Comparison of ENCODE assay signal across 32 cellular contexts in genomic region chr10:51285586-51285985, GRCh38.
"Had no signal": no experiment of that assay in that cellular context is flagged by ENCODE, and none has a peak within 500 bp of the region (broad histone marks: within the 10 kb centered on the region; RNA-seq: fewer than 3 reads in every experiment).

No MANE protein-coding gene starts in this region.

- H3K27me3 Mint-ChIP-seq: activated CD4-positive, alpha-beta memory T cell treated with anti-CD3 and anti-CD28 coated beads for 36 hours; activated CD4-positive, alpha-beta T cell treated with anti-CD3 and anti-CD28 coated beads for 36 hours; activated CD4-positive, alpha-beta T cell treated with anti-CD3 and anti-CD28 coated beads, Interleukin-2, amount 10 ng/mL, durations not matched to agents 24 days and 14 days; activated CD8-positive, alpha-beta memory T cell treated with anti-CD3 and anti-CD28 coated beads, Interleukin-2, amount 10 ng/mL, durations not matched to agents 7 days and 5 days; activated naive CD4-positive, alpha-beta T cell treated with anti-CD3 and anti-CD28 coated beads, Interleukin-2, amount 10 ng/mL, durations not matched to agents 7 days and 5 days; activated naive CD8-positive, alpha-beta T cell; central memory CD8-positive, alpha-beta T cell; dendritic cell treated with granulocyte-macrophage colony-stimulating factor and Interleukin-4, amounts not matched to agents 40 ng/mL and 50 ng/mL, for 4 days; T-helper 17 cell had no signal

- ATAC-seq: activated CD4-positive, alpha-beta T cell treated with anti-CD3 and anti-CD28 coated beads for 36 hours; activated CD8-positive, alpha-beta memory T cell treated with anti-CD3 and anti-CD28 coated beads, Interleukin-2, amount 10 ng/mL, durations not matched to agents 7 days and 5 days; activated CD8-positive, alpha-beta T cell treated with anti-CD3 and anti-CD28 coated beads, Interleukin-2, amount 10 ng/mL, durations not matched to agents 7 days and 5 days; esophagus mucosa; T-helper 17 cell had no signal

- H3K27me3 ChIP-seq: brain microvascular endothelial cell, dorsolateral prefrontal cortex had no signal

- H3K9me3 Mint-ChIP-seq: activated CD4-positive, alpha-beta T cell treated with anti-CD3 and anti-CD28 coated beads, Interleukin-2, amount 10 ng/mL, durations not matched to agents 24 days and 14 days; activated naive CD4-positive, alpha-beta T cell treated with anti-CD3 and anti-CD28 coated beads, Interleukin-2, amount 10 ng/mL, durations not matched to agents 7 days and 5 days; activated T-helper 1 cell treated with anti-CD3 and anti-CD28 coated beads, Interleukin-12 subunit alpha, Interleukin-12 subunit beta, Interleukin-2, Interleukin-4 antibody, amounts not matched to agents 30 ng/mL and 10 ng/mL and 1 ng/mL, durations not matched to agents 14 hours and 24 hours and 36 hours; activated T-helper 2 cell treated with anti-CD3 and anti-CD28 coated beads, Interferon-gamma antibody, Interleukin-2, Interleukin-4, amounts not matched to agents 10 μg/mL and 5 μg/mL and 100 μg/mL, durations not matched to agents 14 hours and 24 hours and 36 hours; dendritic cell treated with granulocyte-macrophage colony-stimulating factor and Interleukin-4, amounts not matched to agents 40 ng/mL and 50 ng/mL, for 4 days; T-helper 2 cell treated with Interferon-gamma antibody and Interleukin-4, amounts not matched to agents 5 μg/mL and 100 μg/mL, for 36 hours had no signal

- DNase-seq: activated CD4-positive, alpha-beta memory T cell treated with anti-CD3 and anti-CD28 coated beads for 36 hours; activated CD4-positive, alpha-beta T cell treated with anti-CD3 and anti-CD28 coated beads for 36 hours; activated CD4-positive, alpha-beta T cell treated with anti-CD3 and anti-CD28 coated beads, Interleukin-2, amount 10 ng/mL, durations not matched to agents 24 days and 14 days; activated CD4-positive, CD25-positive, alpha-beta regulatory T cell; activated CD4-positive, CD25-positive, alpha-beta regulatory T cell treated with anti-CD3 and anti-CD28 coated beads, Interleukin-2, amount 50 U/mL, for 72 hours; activated CD8-positive, alpha-beta memory T cell treated with anti-CD3 and anti-CD28 coated beads, Interleukin-2, amount 10 ng/mL, durations not matched to agents 7 days and 5 days; activated CD8-positive, alpha-beta memory T cell treated with anti-CD3 and anti-CD28 coated beads, Interleukin-2, amount 50 U/mL, for 4 hours; activated CD8-positive, alpha-beta T cell treated with anti-CD3 and anti-CD28 coated beads, Interleukin-2, amount 10 ng/mL, durations not matched to agents 7 days and 5 days; activated effector memory CD4-positive, alpha-beta T cell treated with anti-CD3 and anti-CD28 coated beads, Interleukin-2, amount 50 U/mL, for 16 hours; activated naive CD4-positive, alpha-beta T cell treated with anti-CD3 and anti-CD28 coated beads, Interleukin-2, amount 10 ng/mL, durations not matched to agents 7 days and 5 days; activated T-cell treated with anti-CD3 and anti-CD28 coated beads, Interleukin-2, amount 50 U/mL, for 1 hour; activated T-cell treated with anti-CD3 and anti-CD28 coated beads, Interleukin-2, amount 50 U/mL, for 48 hours; amniotic stem cell; anterior cingulate cortex; brain microvascular endothelial cell; dorsolateral prefrontal cortex; effector memory CD4-positive, alpha-beta T cell; endodermal cell; foreskin fibroblast; head of caudate nucleus; T-helper 1 cell; T-helper 17 cell; T1000; WERI-Rb-1 had no signal

- H3K4me3 Mint-ChIP-seq: activated CD4-positive, alpha-beta memory T cell treated with anti-CD3 and anti-CD28 coated beads for 36 hours; activated CD4-positive, alpha-beta T cell treated with anti-CD3 and anti-CD28 coated beads for 36 hours; activated CD4-positive, alpha-beta T cell treated with anti-CD3 and anti-CD28 coated beads, Interleukin-2, amount 10 ng/mL, durations not matched to agents 24 days and 14 days; activated CD8-positive, alpha-beta memory T cell treated with anti-CD3 and anti-CD28 coated beads, Interleukin-2, amount 10 ng/mL, durations not matched to agents 7 days and 5 days; activated CD8-positive, alpha-beta T cell treated with anti-CD3 and anti-CD28 coated beads, Interleukin-2, amount 10 ng/mL, durations not matched to agents 7 days and 5 days; activated naive CD4-positive, alpha-beta T cell treated with anti-CD3 and anti-CD28 coated beads, Interleukin-2, amount 10 ng/mL, durations not matched to agents 7 days and 5 days; activated naive CD8-positive, alpha-beta T cell; activated T-helper 1 cell treated with anti-CD3 and anti-CD28 coated beads, Interleukin-12 subunit alpha, Interleukin-12 subunit beta, Interleukin-2, Interleukin-4 antibody, amounts not matched to agents 30 ng/mL and 10 ng/mL and 1 ng/mL, durations not matched to agents 14 hours and 24 hours and 36 hours; central memory CD8-positive, alpha-beta T cell; dendritic cell treated with granulocyte-macrophage colony-stimulating factor and Interleukin-4, amounts not matched to agents 40 ng/mL and 50 ng/mL, for 4 days; endodermal cell; T-helper 17 cell; T-helper 2 cell treated with Interferon-gamma antibody and Interleukin-4, amounts not matched to agents 5 μg/mL and 100 μg/mL, for 36 hours had no signal

- H3K4me1 Mint-ChIP-seq: activated CD4-positive, alpha-beta T cell treated with anti-CD3 and anti-CD28 coated beads for 36 hours; activated CD4-positive, alpha-beta T cell treated with anti-CD3 and anti-CD28 coated beads, Interleukin-2, amount 10 ng/mL, durations not matched to agents 24 days and 14 days; activated CD8-positive, alpha-beta memory T cell treated with anti-CD3 and anti-CD28 coated beads, Interleukin-2, amount 10 ng/mL, durations not matched to agents 7 days and 5 days; activated naive CD4-positive, alpha-beta T cell treated with anti-CD3 and anti-CD28 coated beads, Interleukin-2, amount 10 ng/mL, durations not matched to agents 7 days and 5 days; central memory CD8-positive, alpha-beta T cell; T-helper 17 cell had no signal

- H3K36me3 ChIP-seq: brain microvascular endothelial cell, WERI-Rb-1 had no signal

- H3K27ac ChIP-seq: brain microvascular endothelial cell, coronary artery, dorsolateral prefrontal cortex, WERI-Rb-1 had no signal

- H3K4me3 ChIP-seq: coronary artery, dorsolateral prefrontal cortex had no signal

- H3K36me3 Mint-ChIP-seq: activated CD4-positive, alpha-beta memory T cell treated with anti-CD3 and anti-CD28 coated beads for 36 hours; activated CD8-positive, alpha-beta memory T cell treated with anti-CD3 and anti-CD28 coated beads, Interleukin-2, amount 10 ng/mL, durations not matched to agents 7 days and 5 days; activated naive CD4-positive, alpha-beta T cell treated with anti-CD3 and anti-CD28 coated beads, Interleukin-2, amount 10 ng/mL, durations not matched to agents 7 days and 5 days; activated naive CD8-positive, alpha-beta T cell had no signal

- H3K27ac Mint-ChIP-seq: activated CD4-positive, alpha-beta memory T cell treated with anti-CD3 and anti-CD28 coated beads for 36 hours; activated CD4-positive, alpha-beta T cell treated with anti-CD3 and anti-CD28 coated beads for 36 hours; activated CD4-positive, alpha-beta T cell treated with anti-CD3 and anti-CD28 coated beads, Interleukin-2, amount 10 ng/mL, durations not matched to agents 24 days and 14 days; activated CD8-positive, alpha-beta memory T cell treated with anti-CD3 and anti-CD28 coated beads, Interleukin-2, amount 10 ng/mL, durations not matched to agents 7 days and 5 days; activated CD8-positive, alpha-beta T cell treated with anti-CD3 and anti-CD28 coated beads, Interleukin-2, amount 10 ng/mL, durations not matched to agents 7 days and 5 days; activated naive CD4-positive, alpha-beta T cell treated with anti-CD3 and anti-CD28 coated beads, Interleukin-2, amount 10 ng/mL, durations not matched to agents 7 days and 5 days; activated naive CD8-positive, alpha-beta T cell; activated T-helper 1 cell treated with anti-CD3 and anti-CD28 coated beads, Interleukin-12 subunit alpha, Interleukin-12 subunit beta, Interleukin-2, Interleukin-4 antibody, amounts not matched to agents 30 ng/mL and 10 ng/mL and 1 ng/mL, durations not matched to agents 14 hours and 24 hours and 36 hours; activated T-helper 2 cell treated with anti-CD3 and anti-CD28 coated beads, Interferon-gamma antibody, Interleukin-2, Interleukin-4, amounts not matched to agents 10 μg/mL and 5 μg/mL and 100 μg/mL, durations not matched to agents 14 hours and 24 hours and 36 hours; dendritic cell treated with granulocyte-macrophage colony-stimulating factor and Interleukin-4, amounts not matched to agents 40 ng/mL and 50 ng/mL, for 4 days; endodermal cell; T-helper 17 cell; T-helper 2 cell treated with Interferon-gamma antibody and Interleukin-4, amounts not matched to agents 5 μg/mL and 100 μg/mL, for 36 hours had no signal
